7 cellular contexts compared by ENCODE assay signal in the genomic region with DNA sequence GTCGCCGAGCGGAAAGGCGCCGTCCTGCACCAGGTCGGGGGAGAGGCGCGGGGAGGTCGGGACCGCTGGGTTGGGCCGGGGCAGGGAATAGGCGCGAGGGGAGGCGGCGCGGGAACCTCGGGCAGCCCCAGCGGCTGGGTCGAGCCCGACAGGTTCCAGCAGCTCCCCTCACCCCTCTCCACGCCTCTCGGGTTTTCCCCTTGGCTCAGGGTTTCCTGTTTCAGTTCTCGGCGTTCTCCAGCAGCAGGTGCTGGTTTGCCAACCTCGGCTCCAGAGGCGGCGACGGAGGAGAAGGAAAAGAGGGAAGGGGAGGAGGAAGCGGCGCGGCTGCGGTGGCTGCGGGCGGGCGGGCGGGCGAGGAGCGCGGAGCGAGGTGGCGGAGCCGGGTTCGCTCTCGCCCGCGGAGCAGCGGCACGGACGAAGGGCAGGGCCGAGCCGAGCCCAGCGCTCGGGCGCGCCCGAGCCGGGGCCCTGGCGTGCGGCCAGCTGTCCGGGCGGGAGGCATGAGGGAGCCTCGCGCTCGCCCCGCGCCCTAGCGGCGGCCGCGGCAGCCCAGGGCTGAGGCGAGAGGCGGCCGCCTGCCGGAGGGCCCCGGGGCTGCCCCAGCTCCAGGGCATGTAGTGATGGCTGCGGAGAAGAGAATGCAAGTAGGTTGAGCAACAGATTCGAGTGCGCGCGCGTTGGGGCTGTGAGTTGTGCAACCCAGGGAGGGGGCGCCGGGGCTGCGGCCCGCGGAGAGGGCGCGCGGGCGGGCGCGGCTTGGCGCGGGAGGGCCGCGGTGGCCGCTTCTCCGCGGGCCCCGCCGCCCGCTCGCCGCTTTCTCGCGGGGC. TPM values are rescaled to one million over a fixed set of nuclear protein-coding genes. Genes with fewer than 3 reads are reported as not detected.
DNase-seq lines count a peak whose midpoint lies in the region; ATAC-seq, FAIRE-seq and TF ChIP-seq lines count a peak whose summit lies in the region.

Gene ZC3H12C (plus strand): TSS at position 816 of the 830 bp plus-strand sequence. CDS start 20 bp downstream, outside the sequence.

- H3K4me1 ChIP-seq in body of pancreas (peaks cover 6% of the 10 kb centered on the region), iPS DF 6.9 (ENCODE audit: control insufficient read depth, insufficient read depth, low read length) (no peaks in the 10 kb centered on the region; the same call in 1 of the 2 replicates)

- TF ChIP-seq CTCF in body of pancreas (IDR thresholded peaks at IDR 0.05) = peak; percentile 11 to 92 (median 42)

- FAIRE-seq in GM12891 (lab: Jason Lieb, UNC) = peak; percentile 78

- ATAC-seq in body of pancreas = peak; percentile 89

- H3K27ac ChIP-seq in body of pancreas = peak within 1 kb of the TSS; percentile 85 to 95 (median 90)
- H3K27ac ChIP-seq in iPS DF 6.9 (ENCODE audit: low read length) = no peak within 1 kb of the TSS

- H3K9me3 ChIP-seq in MG63 = no peaks in the 10 kb centered on the region
- no peaks in the 10 kb centered on the region for H3K9me3 ChIP-seq in body of pancreas
- H3K9me3 ChIP-seq in iPS DF 6.9 (ENCODE audit: control insufficient read depth, insufficient read depth, low read length) = no peaks in the 10 kb centered on the region; the same call in 1 of the 2 replicates

- 0% methylated on average over 14 to 98 of the region's 106 CpGs for whole genome bisulfite sequencing in body of pancreas, 2 donors
- WGBS in iPS DF 6.9 (ENCODE audit: insufficient coverage, insufficient read length) = no CpG with 5 or more reads among the region's 106 CpGs

- TF ChIP-seq POLR2A in GM12891 (IDR thresholded peaks at IDR 0.05; ENCODE audit: low read depth, low read length) (peak; percentile 81), body of pancreas (IDR thresholded peaks at IDR 0.05) (peak; percentile 42 to 80 (median 77))

- DNase-seq in GM12891 (ENCODE audit: insufficient read length, low spot score) = peak; percentile 57
- DNase-seq in HCEC 1CT = peak; percentile 88
- peak; percentile 87 for DNase-seq in MG63
- DNase-seq in SIG-M5 (lab: John Stamatoyannopoulos, UW) = peak; percentile 16
- DNase-seq in body of pancreas = peak; percentile 88 to 94 (median 92)
- no peak for DNase-seq in iPS DF 6.9 (ENCODE audit: low read depth, low spot score)
- DNase-seq in retina = peak; percentile 88

- H3K27me3 ChIP-seq in MG63 (no peaks in the 10 kb centered on the region), body of pancreas (no peaks in the 10 kb centered on the region), iPS DF 6.9 (ENCODE audit: control insufficient read depth, insufficient read depth, low read length) (peaks cover 3% of the 10 kb centered on the region; the same call in 1 of the 2 replicates)

- peak within 1 kb of the TSS; percentile 77 for H3K4me3 ChIP-seq in MG63
- peak within 1 kb of the TSS; percentile 49 to 71 for H3K4me3 ChIP-seq in body of pancreas
- H3K4me3 ChIP-seq in iPS DF 6.9 (ENCODE audit: low read length) = peak within 1 kb of the TSS; percentile 94

- intact Hi-C loops in body of pancreas (cut with DNase I) = no loop called here

- H3K36me3 ChIP-seq in MG63 (0 out of 2 replicates have a peak, but pooled peaks cover 4% of the 10 kb centered on the region), body of pancreas (replicated peaks in 1 of 2; ENCODE audit: insufficient read depth in 1 of 2, low read depth in 2 of 2) (no peaks in the 10 kb centered on the region), iPS DF 6.9 (ENCODE audit: control insufficient read depth, insufficient read depth, low read length) (no peaks in the 10 kb centered on the region)

TF ChIP-seq in GM12891, 5 proteins besides CTCF, POLR2A, EP300 and RAD21:
- peak; percentile 70 for TF ChIP-seq SPI1 (IDR thresholded peaks at IDR 0.05; ENCODE audit: low read depth, low read length)
- peak; percentile 73 for TF ChIP-seq PAX5 (IDR thresholded peaks at IDR 0.05; ENCODE audit: insufficient read depth, low read length, severe bottlenecking)
- TF ChIP-seq TAF1 (IDR thresholded peaks at IDR 0.05; ENCODE audit: low read depth, low read length) = peak; percentile 95
- no peak; the same call in 1 of the 2 replicates for TF ChIP-seq POU2F2 (IDR thresholded peaks at IDR 0.05; ENCODE audit: low read depth, low read length)
- peak; percentile 84 for TF ChIP-seq POLR2AphosphoS5 (IDR thresholded peaks at IDR 0.05; ENCODE audit: low read depth, low read length)

RNA-seq across cellular contexts. Expression of gene ZC3H12C, which starts in this region (rescaled TPM):
- polyA plus RNA-seq in GM12891 (2012; ENCODE audit: low read depth, missing spikeins) = 6.0 TPM
- 2.5 and 3.7 TPM in 2 replicates for total RNA-seq in MG63 (2014; rRNA removed; shearing (Covaris generic); ENCODE audit: low replicate concordance)
- total RNA-seq in body of pancreas = 1 to 10 TPM; 7.3 to 7.8 TPM
